Comparison of ENCODE assay signal across 10 cellular contexts in genomic region chr1:202106340-202107284, GRCh38. TPM values are rescaled to one million over a fixed set of nuclear protein-coding genes. Genes with fewer than 3 reads are reported as not detected.
DNase-seq lines count a peak whose midpoint lies in the region; ATAC-seq and TF ChIP-seq lines count a peak whose summit lies in the region.
"Had no signal": no experiment of that assay in that cellular context is flagged by ENCODE, and none has a peak within 500 bp of the region (broad histone marks: within the 10 kb centered on the region; RNA-seq: fewer than 3 reads in every experiment).

No MANE protein-coding gene starts in this region.

- no peaks in the 10 kb centered on the region for H3K36me3 ChIP-seq in HUES48 (ENCODE audit: control insufficient read depth, insufficient read depth, low read length)
- no peaks in the 10 kb centered on the region for H3K36me3 ChIP-seq in PC-3 (ENCODE audit: low read depth, low read length)
- H3K36me3 ChIP-seq in hepatocyte (replicated peaks; ENCODE audit: insufficient read depth, low read depth) = no peaks in the 10 kb centered on the region
- H3K36me3 ChIP-seq in tibial nerve = no peaks in the 10 kb centered on the region

- WGBS in hepatocyte (ENCODE audit: low lambda C conversion rate, missing lambda C conversion rate) = 61% methylated on average over 11 of the region's 11 CpGs
- WGBS in tibial nerve, 2 donors = 64 to 73% methylated on average over 11 of the region's 11 CpGs

- TF ChIP-seq EP300 in tibial nerve (IDR thresholded peaks at IDR 0.05) = no peak

- H3K36me3 Mint-ChIP-seq in stimulated activated effector memory CD8-positive, alpha-beta T cell treated with anti-CD3 and anti-CD28 coated beads, Interleukin-12 subunit alpha, Interleukin-12 subunit beta, amount 100 ng/mL, for 72 hours = no peaks in the 10 kb centered on the region

- peak overlapping the region; percentile 17 for H3K27ac Mint-ChIP-seq in stimulated activated effector memory CD8-positive, alpha-beta T cell treated with anti-CD3 and anti-CD28 coated beads, Interleukin-12 subunit alpha, Interleukin-12 subunit beta, amount 100 ng/mL, for 72 hours
- H3K27ac Mint-ChIP-seq: nephron progenitor cell had no signal

- ATAC-seq in PC-3 (peak; percentile 31; the same call in 1 of the 2 replicates), HG02938 (IDR thresholded peaks at IDR 0.05; ENCODE audit: unreplicated experiment) (no peak), GM19328 (IDR thresholded peaks at IDR 0.05; ENCODE audit: unreplicated experiment) (no peak), GM18498 (IDR thresholded peaks at IDR 0.05; ENCODE audit: unreplicated experiment) (no peak)
- no peak for ATAC-seq in stimulated activated effector memory CD8-positive, alpha-beta T cell treated with anti-CD3 and anti-CD28 coated beads, Interleukin-12 subunit alpha, Interleukin-12 subunit beta, amount 100 ng/mL, for 72 hours
- ATAC-seq: activated CD4-positive, CD25-positive, alpha-beta regulatory T cell treated with anti-CD3 and anti-CD28 coated beads, Interleukin-2, amount 50 U/mL, for 24 hours had no signal

- TF ChIP-seq POLR2A in tibial nerve (IDR thresholded peaks at IDR 0.05) = no peak

- BruUV-seq in PC-3 (replicated peaks; lab: Mats Ljungman, UMichigan) = TSS peak; percentile 93

- H3K79me2 ChIP-seq in PC-3 (ENCODE audit: low read length) (no peaks in the 10 kb centered on the region), hepatocyte (no peaks in the 10 kb centered on the region)

- H2AFZ ChIP-seq in PC-3 (ENCODE audit: low read length) (no peak overlapping the region), hepatocyte (no peak overlapping the region)

- H3K4me1 ChIP-seq in HUES48 (ENCODE audit: control insufficient read depth, insufficient read depth, low read length) (peaks cover 29% of the 10 kb centered on the region), PC-3 (ENCODE audit: insufficient read depth, low read length) (peaks cover 31% of the 10 kb centered on the region), hepatocyte (ENCODE audit: insufficient read depth) (peaks cover 38% of the 10 kb centered on the region), tibial nerve (peaks cover 0 to 26% (median 0%) of the 10 kb centered on the region in 4 donors)

- H3K4me2 ChIP-seq in PC-3 (ENCODE audit: low read length) = 0 out of 2 replicates have a peak overlapping the region, but pooled peaks have one; percentile 8
- H3K4me2 ChIP-seq in hepatocyte = peak overlapping the region; percentile 59

- no peak overlapping the region for H3K9ac ChIP-seq in HUES48 (ENCODE audit: low read depth, low read length)
- peak overlapping the region; percentile 50; the same call in 1 of the 2 replicates for H3K9ac ChIP-seq in PC-3 (ENCODE audit: low read length)

- H3K4me3 Mint-ChIP-seq in stimulated activated effector memory CD8-positive, alpha-beta T cell treated with anti-CD3 and anti-CD28 coated beads, Interleukin-12 subunit alpha, Interleukin-12 subunit beta, amount 100 ng/mL, for 72 hours = no peak overlapping the region
- H3K4me3 Mint-ChIP-seq: nephron progenitor cell had no signal

- no peaks in the 10 kb centered on the region for H3K9me2 ChIP-seq in PC-3 (replicated peaks; ENCODE audit: low read length)
- no peaks in the 10 kb centered on the region for H3K9me2 ChIP-seq in hepatocyte (replicated peaks; ENCODE audit: insufficient read depth)

- no peaks in the 10 kb centered on the region for H3K4me1 Mint-ChIP-seq in stimulated activated effector memory CD8-positive, alpha-beta T cell treated with anti-CD3 and anti-CD28 coated beads, Interleukin-12 subunit alpha, Interleukin-12 subunit beta, amount 100 ng/mL, for 72 hours

- H3K27me3 ChIP-seq in HUES48 (ENCODE audit: control insufficient read depth, insufficient read depth, low read length) (no peaks in the 10 kb centered on the region), PC-3 (ENCODE audit: low read length) (no peaks in the 10 kb centered on the region), hepatocyte (no peaks in the 10 kb centered on the region), tibial nerve (no peaks in the 10 kb centered on the region)

- H3K4me3 ChIP-seq in HUES48 (ENCODE audit: low read depth, low read length) (no peak overlapping the region), PC-3 (ENCODE audit: low read length) (no peak overlapping the region), hepatocyte (no peak overlapping the region), tibial nerve (no peak overlapping the region)

- H4K20me1 ChIP-seq in PC-3 (ENCODE audit: low read length) (no peaks in the 10 kb centered on the region), hepatocyte (ENCODE audit: insufficient read depth, poor library complexity, severe bottlenecking) (no peaks in the 10 kb centered on the region)

- H3K9me3 ChIP-seq in HUES48 (ENCODE audit: control insufficient read depth, insufficient read depth, low read length) = no peaks in the 10 kb centered on the region
- no peaks in the 10 kb centered on the region for H3K9me3 ChIP-seq in PC-3 (ENCODE audit: low read length)
- H3K9me3 ChIP-seq in hepatocyte (ENCODE audit: low read depth) = no peaks in the 10 kb centered on the region
- no peaks in the 10 kb centered on the region for H3K9me3 ChIP-seq in tibial nerve

- H3K9me3 Mint-ChIP-seq in stimulated activated effector memory CD8-positive, alpha-beta T cell treated with anti-CD3 and anti-CD28 coated beads, Interleukin-12 subunit alpha, Interleukin-12 subunit beta, amount 100 ng/mL, for 72 hours = no peaks in the 10 kb centered on the region
- H3K9me3 Mint-ChIP-seq: nephron progenitor cell had no signal

- POLR2A ChIA-PET in PC-3 (lab: Charles Lee; ENCODE audit: unreplicated experiment) = interaction anchor here (0.7 kb wide), 1 partner anchor 60 kb away, joined by 3 read pairs; no protein-coding TSS in a partner anchor

- H3K27ac ChIP-seq in HUES48 (ENCODE audit: low read depth, low read length) (peak overlapping the region; percentile 68), PC-3 (ENCODE audit: low read length) (peak overlapping the region; percentile 81), hepatocyte (peak overlapping the region; percentile 98), tibial nerve (peak overlapping the region in 2 of 4 donors; percentile 24 to 72)

- peak; percentile 48 for DNase-seq in PC-3
- peak; percentile 88 for DNase-seq in hepatocyte (ENCODE audit: low spot score)
- DNase-seq in stimulated activated effector memory CD8-positive, alpha-beta T cell treated with anti-CD3 and anti-CD28 coated beads, Interleukin-12 subunit alpha, Interleukin-12 subunit beta, amount 100 ng/mL, for 72 hours (ENCODE audit: low spot score in 2 of 2) = no peak
- no peak for DNase-seq in tibial nerve (ENCODE audit: low spot score in 2 of 2)

- intact Hi-C loops in PC-3 (cut with micrococcal nuclease) = no loop called here

- TF ChIP-seq CTCF in PC-3 (conservative IDR thresholded peaks at IDR 0.05; ENCODE audit: low read depth, low read length) (no peak), hepatocyte (IDR thresholded peaks at IDR 0.05; ENCODE audit: poor library complexity) (no peak), tibial nerve (IDR thresholded peaks at IDR 0.05) (no peak)

- no peaks in the 10 kb centered on the region for H3F3A ChIP-seq in PC-3 (ENCODE audit: low read length, unreplicated experiment)

- CTCF ChIA-PET in PC-3 (lab: Charles Lee) = no interaction called here

RNA-seq across cellular contexts. Expression of gene GPR37L1, which starts 16.1 kb away (rescaled TPM):
- total RNA-seq in PC-3 (2014; rRNA removed) (0.04 TPM in 1 of 2 replicates, not detected in the other), hepatocyte (under 0.01 TPM in 1 of 2 replicates, not detected in the other), tibial nerve (10 to 100 TPM; 13.8 to 26.3 (median 24.3) TPM)
- 0.39 and 0.47 TPM in 2 replicates for polyA plus RNA-seq in hepatocyte

RNA-seq across cellular contexts. Expression of gene ARL8A, which starts 37.9 kb away (rescaled TPM):
- 20.4 and 26.4 TPM in 2 replicates for total RNA-seq in PC-3 (2014; rRNA removed)
- total RNA-seq in hepatocyte = 28.9 and 32.7 TPM in 2 replicates
- 56.0 and 65.9 TPM in 2 replicates for polyA plus RNA-seq in hepatocyte
- total RNA-seq in tibial nerve = 10 to 100 TPM; 35.0 to 64.5 (median 49.3) TPM

RNA-seq across cellular contexts. Expression of gene PTPN7, which starts 53.8 kb away (rescaled TPM):
- total RNA-seq in PC-3 (2014; rRNA removed) (not detected in 2 replicates), hepatocyte (not detected in 2 replicates), tibial nerve (10 to 100 TPM in 1 of 4 donors, 1 to 10 TPM in 3; 1.2 to 13.8 (median 6.8) TPM)
- polyA plus RNA-seq in hepatocyte = 0.35 and 0.41 TPM in 2 replicates

Comparison
In these comparisons a context has a peak if more than half of its experiments do, and no peak if none do; other contexts are left out.
1. DNase-seq: peak in PC-3 (single experiment) and hepatocyte (single experiment); none in stimulated activated effector memory CD8-positive, alpha-beta T cell treated with anti-CD3 and anti-CD28 coated beads, Interleukin-12 subunit alpha, Interleukin-12 subunit beta, amount 100 ng/mL, for 72 hours (0 of 2) and tibial nerve (0 of 2).
2. RNA of gene GPR37L1, which starts 16.1 kb away (total RNA-seq): 13.8 to 26.3 TPM in tibial nerve; 0.04 TPM in PC-3 and under 0.01 TPM in hepatocyte; every median in the first group is over 10 times any median in the second.